ENCODE assay signal across 8 cellular contexts in the genomic region with DNA sequence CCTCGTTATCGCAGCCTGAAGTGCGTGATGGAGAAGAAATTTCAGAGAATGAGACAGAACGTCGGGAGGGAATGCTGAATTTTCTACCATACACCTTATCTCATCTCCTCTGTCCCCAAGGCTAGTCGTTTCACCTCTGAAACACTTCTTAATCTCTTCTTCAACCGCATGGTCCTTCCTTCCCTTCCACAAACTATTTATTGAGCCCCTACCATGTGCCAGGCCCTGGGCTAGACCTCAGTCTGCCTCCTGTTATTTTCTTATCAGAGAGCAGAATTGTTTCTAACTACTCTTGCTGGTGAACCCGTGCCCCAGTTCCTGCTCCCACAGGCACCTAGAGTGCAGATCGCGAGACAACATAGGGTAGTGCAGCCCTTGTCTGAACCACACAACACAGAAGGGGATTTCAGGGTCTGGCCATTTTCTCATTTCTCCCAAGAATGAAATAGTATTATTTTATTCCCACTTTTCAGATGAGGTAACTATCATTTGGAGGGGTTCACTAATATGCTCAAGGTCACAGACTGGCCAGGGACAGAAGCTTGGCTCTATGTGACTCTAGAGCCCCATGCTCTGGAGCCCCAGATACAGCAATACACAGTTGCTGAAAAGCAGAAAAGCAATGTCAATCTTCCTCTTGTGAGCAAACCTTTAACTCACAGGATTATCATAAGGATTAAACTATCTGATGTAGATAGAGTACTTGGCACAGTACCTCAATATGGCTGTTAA.
DNase-seq lines count a peak whose midpoint lies in the region; ATAC-seq and TF ChIP-seq lines count a peak whose summit lies in the region.

No MANE protein-coding gene starts in this region.

- H3K27me3 ChIP-seq in OCI-LY1 (ENCODE audit: insufficient read depth, low read length) (no peaks in the 10 kb centered on the region), mucosa of stomach (ENCODE audit: control insufficient read depth, insufficient read depth, low read length) (no peaks in the 10 kb centered on the region)

- peak overlapping the region; percentile 78 for H3K9ac ChIP-seq in OCI-LY1 (ENCODE audit: low read length)
- peak overlapping the region; percentile 95 for H3K9ac ChIP-seq in mucosa of stomach (ENCODE audit: low read length)

- H3K9me2 ChIP-seq in OCI-LY1 (ENCODE audit: low read depth, low read length): no peaks in the 10 kb centered on the region

- H2AFZ ChIP-seq in OCI-LY1 (ENCODE audit: low read length): peak overlapping the region; percentile 78

- H4K20me1 ChIP-seq in OCI-LY1 (ENCODE audit: insufficient read depth, low read length): no peaks in the 10 kb centered on the region

- peak overlapping the region; percentile 93 for H3K4me3 ChIP-seq in OCI-LY1 (ENCODE audit: low read depth, low read length, poor library complexity, severe bottlenecking)
- H3K4me3 ChIP-seq in choroid plexus epithelial cell (ENCODE audit: low read depth, low read length): peak overlapping the region; percentile 72
- H3K4me3 ChIP-seq in mucosa of stomach (ENCODE audit: low read length): peak overlapping the region; percentile 23

- H3K4me2 ChIP-seq in OCI-LY1 (ENCODE audit: low read length): peak overlapping the region; percentile 88

- peaks cover 25% of the 10 kb centered on the region for H3K4me1 ChIP-seq in OCI-LY1 (ENCODE audit: insufficient read depth, low read length, severe bottlenecking)
- H3K4me1 ChIP-seq in mucosa of stomach (ENCODE audit: control insufficient read depth, insufficient read depth, low read length): peaks cover 31% of the 10 kb centered on the region

- H3K79me2 ChIP-seq in OCI-LY1 (ENCODE audit: insufficient read depth, low read length): peaks cover 34% of the 10 kb centered on the region

- H3F3A ChIP-seq in OCI-LY1 (ENCODE audit: insufficient read depth, low read length): no peaks in the 10 kb centered on the region

- DNase-seq in DMS 273 (lab: John Stamatoyannopoulos, UW; ENCODE audit: unreplicated experiment) (peak; percentile 42), DMS 273 treated with DMSO at 0.1 percent for 48 hours (lab: John Stamatoyannopoulos, UW) (no peak), choroid plexus epithelial cell (ENCODE audit: low read depth) (no peak), epidermal melanocyte (ENCODE audit: insufficient read length, low spot score) (no peak), 8988T (no peak)

- H3K36me3 ChIP-seq in OCI-LY1 (ENCODE audit: insufficient read depth, low read length): peaks cover 18% of the 10 kb centered on the region
- H3K36me3 ChIP-seq in mucosa of stomach (ENCODE audit: control insufficient read depth, insufficient read depth, low read length): no peaks in the 10 kb centered on the region

- peak overlapping the region; percentile 24 for H3K27ac ChIP-seq in OCI-LY1 (ENCODE audit: low read depth, low read length, poor library complexity, severe bottlenecking)

- H3K9me3 ChIP-seq in OCI-LY1 (ENCODE audit: low read length): no peaks in the 10 kb centered on the region
- no peaks in the 10 kb centered on the region for H3K9me3 ChIP-seq in mucosa of stomach (ENCODE audit: control insufficient read depth, low read length)

- TF ChIP-seq CTCF in OCI-LY1 (IDR thresholded peaks at IDR 0.05; ENCODE audit: low read length) (no peak), choroid plexus epithelial cell (conservative IDR thresholded peaks at IDR 0.05; ENCODE audit: low read depth, low read length) (no peak)

- no peak for ATAC-seq in GM18498 (IDR thresholded peaks at IDR 0.05; ENCODE audit: unreplicated experiment)

Comparison
In these comparisons a context has a peak if more than half of its experiments do, and no peak if none do; other contexts are left out.
1. H3K4me3 ChIP-seq: peak in every context shown above with its lines; median percentile 93 in OCI-LY1; 72 in choroid plexus epithelial cell; 23 in mucosa of stomach.